In the genomic region with DNA sequence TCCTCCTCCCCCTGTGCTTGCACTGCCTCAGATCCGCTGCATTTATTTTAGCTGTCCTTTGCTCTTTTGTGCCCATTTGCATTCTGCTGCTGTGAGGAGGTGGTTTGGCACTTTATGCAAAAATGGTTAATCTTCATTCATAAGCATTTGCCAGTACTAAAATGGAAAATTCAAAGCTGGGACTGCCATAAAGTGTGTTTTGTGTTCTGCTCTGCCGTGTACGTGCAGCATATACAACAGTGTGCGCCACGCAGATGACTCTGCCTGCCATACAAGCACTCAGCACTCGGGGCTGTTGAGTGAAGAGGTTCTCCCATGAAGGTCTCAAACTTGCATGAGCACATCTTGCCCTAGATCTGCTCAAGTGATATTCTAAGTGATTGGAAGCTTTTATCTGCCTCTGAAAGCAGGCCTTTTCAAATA, we compare ENCODE assay signal across 8 cellular contexts.
DNase-seq lines count a peak whose midpoint lies in the region; ATAC-seq, FAIRE-seq and TF ChIP-seq lines count a peak whose summit lies in the region.

No MANE protein-coding gene starts in this region.

- 97% methylated on average over 6 of the region's 6 CpGs for WGBS in HepG2 (ENCODE audit: low lambda C conversion rate)
- 96% methylated on average over 6 of the region's 6 CpGs for WGBS in right lobe of liver (ENCODE audit: insufficient coverage, low coverage, low lambda C conversion rate, missing lambda C conversion rate)
- WGBS in aorta, 2 donors = 85 to 86% methylated on average over 6 of the region's 6 CpGs

- H3K27me3 ChIP-seq in HepG2 (ENCODE audit: control insufficient read depth in 1 of 2, insufficient read depth in 2 of 2, low read length in 2 of 2) = no peaks in the 10 kb centered on the region
- H3K27me3 ChIP-seq in right lobe of liver = no peaks in the 10 kb centered on the region
- no peaks in the 10 kb centered on the region for H3K27me3 ChIP-seq in adipocyte (replicated peaks; ENCODE audit: control insufficient read depth, insufficient read depth, low read length)
- H3K27me3 ChIP-seq in left lung = no peaks in the 10 kb centered on the region
- no peaks in the 10 kb centered on the region for H3K27me3 ChIP-seq in aorta (ENCODE audit: control insufficient read depth in 1 of 2, insufficient read depth in 2 of 2, low read length in 1 of 2)

- no peak overlapping the region for H3K4me2 ChIP-seq in HepG2 (ENCODE audit: low read depth, low read length)

- H3K79me2 ChIP-seq in HepG2 (ENCODE audit: insufficient read depth, low read length) = peaks cover 95% of the 10 kb centered on the region

- TF ChIP-seq EP300 in HepG2 (IDR thresholded peaks at IDR 0.05; ENCODE audit: low read depth in 2 of 2, low read length in 2 of 2) (no peak), HepG2 (CRISPR knock-in tag; IDR thresholded peaks at IDR 0.05; ENCODE audit: borderline replicate concordance) (no peak)

- peaks cover 52% of the 10 kb centered on the region for H4K20me1 ChIP-seq in HepG2 (ENCODE audit: insufficient read depth, low read length)

- H3K4me3 ChIP-seq in HepG2 (replicated peaks in 1 of 3; ENCODE audit: insufficient read depth in 1 of 3, low read depth in 2 of 3, low read length in 3 of 3) (no peak overlapping the region), right lobe of liver (no peak overlapping the region), adipocyte (ENCODE audit: low read length) (no peak overlapping the region), left lung (no peak overlapping the region), aorta (ENCODE audit: low read length in 2 of 2) (no peak overlapping the region)

- in situ Hi-C loops in HepG2 (cut with HindIII; ENCODE audit: extremely low pct_ligation_motif_present, low pct_unique_long_range_greater_than_20kb) = no loop called here

- H3K4me1 ChIP-seq in HepG2 (ENCODE audit: insufficient read depth, low read length) = peaks cover 55% of the 10 kb centered on the region
- H3K4me1 ChIP-seq in right lobe of liver = peaks cover 0 to 55% (median 8%) of the 10 kb centered on the region in 4 donors
- H3K4me1 ChIP-seq in adipocyte (ENCODE audit: control insufficient read depth, insufficient read depth, low read length) = peaks cover 37% of the 10 kb centered on the region
- H3K4me1 ChIP-seq in left lung = peaks cover 55 to 67% of the 10 kb centered on the region in 2 donors
- H3K4me1 ChIP-seq in aorta (ENCODE audit: control insufficient read depth in 1 of 2, insufficient read depth in 2 of 2, low read length in 2 of 2) = peaks cover 3 to 20% of the 10 kb centered on the region in 2 donors

- TF ChIP-seq CTCF in HepG2 (CRISPR knock-in tag; IDR thresholded peaks at IDR 0.05) (no peak), right lobe of liver (IDR thresholded peaks at IDR 0.05) (no peak), left lung (IDR thresholded peaks at IDR 0.05) (no peak)

- no TSS peak for BruUV-seq in HepG2 (replicated peaks; lab: Mats Ljungman, UMichigan)

- no peak for TF ChIP-seq RAD21 in HepG2 (CRISPR knock-in tag; IDR thresholded peaks at IDR 0.05)

- CTCF ChIA-PET in HepG2 (lab: Yijun Ruan, JAX; ENCODE audit: low intra/inter-chr PET ratio, low total read pairs) = no interaction called here

- H3K9me3 ChIP-seq in HepG2 (ENCODE audit: low read length) (no peaks in the 10 kb centered on the region), right lobe of liver (no peaks in the 10 kb centered on the region), adipocyte (ENCODE audit: control insufficient read depth, low read length) (no peaks in the 10 kb centered on the region), left lung (no peaks in the 10 kb centered on the region), aorta (ENCODE audit: control insufficient read depth, low read length) (no peaks in the 10 kb centered on the region)

- intact Hi-C loops in HepG2 (cut with micrococcal nuclease; ENCODE audit: unreplicated experiment) = no loop called here
- intact Hi-C loops in right lobe of liver (cut with DNase I) = no loop called here
- intact Hi-C loops in left lung (cut with DNase I) = no loop called here
- intact Hi-C loops in aorta (cut with DNase I) = no loop called here

- POLR2A ChIA-PET in HepG2 (lab: Yijun Ruan, JAX) = no interaction called here

- no peak overlapping the region for H2AFZ ChIP-seq in HepG2 (ENCODE audit: low read length)

- DNase-seq in HepG2 (ENCODE audit: low spot score) (no peak), right lobe of liver (no peak), adipocyte (ENCODE audit: low read depth) (no peak), left lung (peak in 1 of 2 donors; percentile 52), aorta (no peak), OCI-M1 (lab: John Stamatoyannopoulos, UW) (no peak)
- no peak for DNase-seq in stimulated activated CD4-positive, alpha-beta T cell treated with anti-CD3 and anti-CD28 coated beads, Interleukin-4, amount 100 ng/mL, for 24 hours

- H3K9ac ChIP-seq in HepG2 (ENCODE audit: insufficient read depth, low read depth, low read length) (no peak overlapping the region), adipocyte (ENCODE audit: low read length) (peak overlapping the region; percentile 45)

- no peak for ATAC-seq in HepG2
- ATAC-seq in right lobe of liver = no peak
- peak; percentile 62 for ATAC-seq in left lung
- ATAC-seq in aorta (ENCODE audit: low FRiP score) = no peak
- ATAC-seq in GM21528 (IDR thresholded peaks at IDR 0.05; ENCODE audit: low FRiP score, unreplicated experiment) = no peak

- H3K27ac ChIP-seq in HepG2 (ENCODE audit: extremely low read length, insufficient read depth, low read length) (no peak overlapping the region), right lobe of liver (no peak overlapping the region), left lung (peak overlapping the region; percentile 39 to 80), aorta (ENCODE audit: low read depth in 1 of 2, low read length in 2 of 2) (peak overlapping the region; percentile 52 to 65)

- no peak for FAIRE-seq in HepG2 (lab: Jason Lieb, UNC)

- TF ChIP-seq POLR2A in HepG2 (IDR thresholded peaks at IDR 0.05; ENCODE audit: insufficient read depth in 1 of 2, low read depth in 2 of 2, low read length in 2 of 2) (no peak), right lobe of liver (IDR thresholded peaks at IDR 0.05) (no peak)

- H3K36me3 ChIP-seq in HepG2 (replicated peaks in 1 of 2; ENCODE audit: control insufficient read depth in 1 of 2, insufficient read depth in 2 of 2, low read length in 2 of 2) (peaks cover 6 to 32% of the 10 kb centered on the region in 2 experiments), right lobe of liver (no peaks in the 10 kb centered on the region), adipocyte (ENCODE audit: control insufficient read depth, insufficient read depth, low read length, severe bottlenecking) (no peaks in the 10 kb centered on the region), left lung (no peaks in the 10 kb centered on the region), aorta (ENCODE audit: control insufficient read depth in 1 of 2, insufficient read depth in 2 of 2, low read length in 1 of 2) (no peaks in the 10 kb centered on the region)

TF ChIP-seq in HepG2, 621 proteins besides CTCF, POLR2A, EP300 and RAD21:
- 0 out of 2 replicates have a peak, but pooled peaks have one; percentile 32 for TF ChIP-seq POLR2G (IDR thresholded peaks at IDR 0.05; ENCODE audit: low read depth, low read length)
- TF ChIP-seq MIER2 (CRISPR knock-in tag; IDR thresholded peaks at IDR 0.05) = no peak
- no peak for TF ChIP-seq TMF1 (CRISPR knock-in tag; IDR thresholded peaks at IDR 0.05; ENCODE audit: low read depth)
- TF ChIP-seq ZNF556 (CRISPR knock-in tag; IDR thresholded peaks at IDR 0.05; ENCODE audit: borderline replicate concordance) = no peak
- peak; percentile 91 for TF ChIP-seq RBM22 (optimal IDR thresholded peaks at IDR 0.05; ENCODE audit: low read length)

Comparison
In these comparisons a context has a peak if more than half of its experiments do, and no peak if none do; other contexts are left out.
1. H3K27ac ChIP-seq: peak in left lung (2 of 2) and aorta (2 of 2); none in HepG2 (single experiment) and right lobe of liver (0 of 3).